8 cellular contexts compared by ENCODE assay signal in genomic region chr16:69754469-69755310, GRCh38. TPM values are rescaled to one million over a fixed set of nuclear protein-coding genes. Genes with fewer than 3 reads are reported as not detected.
DNase-seq lines count a peak whose midpoint lies in the region; ATAC-seq, FAIRE-seq and TF ChIP-seq lines count a peak whose summit lies in the region.

Gene NOB1 (minus strand): TSS chr16:69754926. CDS start chr16:69754910, 16 bp downstream.

- H4K5ac ChIP-seq in H1 (ENCODE audit: insufficient read length, low read depth, low read length), result peak within 1 kb of the TSS; percentile 92
- peak within 1 kb of the TSS; percentile 47 for H4K5ac ChIP-seq in mesendoderm (ENCODE audit: low read length)

- peak within 1 kb of the TSS; percentile 92 for H3K27ac ChIP-seq in H1 (ENCODE audit: low read depth, low read length)
- H3K27ac ChIP-seq in mesendoderm (ENCODE audit: low read depth, low read length), result no peak within 1 kb of the TSS

- peak; percentile 91 to 100 (median 95) for TF ChIP-seq CTCF in H1 (IDR thresholded peaks at IDR 0.05; ENCODE audit: control extremely low read depth in 1 of 3, insufficient read depth in 1 of 3, low read depth in 1 of 3, low read length in 3 of 3)

- peak within 1 kb of the TSS; percentile 84; the same call in 1 of the 2 replicates for H2AFZ ChIP-seq in H1 (ENCODE audit: low read length)

- POLR2A ChIA-PET in H1 (lab: Charles Lee; ENCODE audit: partially characterized antibody), result interaction anchor here (0.8 to 4.9 kb wide), 25 partner anchors 8 to 500 kb away, joined by 3 to 83 read pairs (median 4); partner anchors contain the start of genes NQO1 and TERF2

- 0 out of 2 replicates have a peak, but pooled peaks cover 2% of the 10 kb centered on the region for H3K23me2 ChIP-seq in H1 (ENCODE audit: low read depth, low read length)

- DNase-seq in Caki2 (ENCODE audit: low read depth), result peak; percentile 92
- peak; percentile 99 for DNase-seq in HTR-8/SVneo (ENCODE audit: insufficient read length, low spot score)
- DNase-seq in NOMO-1 treated with DMSO at 0.1 percent for 48 hours (lab: John Stamatoyannopoulos, UW; ENCODE audit: unreplicated experiment), result peak; percentile 93
- peak; percentile 87 to 95 (median 90) for DNase-seq in activated CD8-positive, alpha-beta memory T cell treated with anti-CD3 and anti-CD28 coated beads for 48 hours (ENCODE audit: low read depth in 2 of 3, low spot score in 2 of 3)
- DNase-seq in H1 (ENCODE audit: low read depth in 1 of 2, low spot score in 2 of 2), result peak; percentile 98 to 99
- DNase-seq in mesendoderm, result peak; percentile 97
- peak; percentile 91 for DNase-seq in stimulated activated CD8-positive, alpha-beta memory T cell treated with anti-CD3 and anti-CD28 coated beads, Interleukin-15, amount 100 ng/mL, for 1 hour (ENCODE audit: low read depth)

- H4K91ac ChIP-seq in H1 (replicated peaks; ENCODE audit: insufficient read length, low read length), result peak within 1 kb of the TSS; percentile 94

- H3K9me3 ChIP-seq in H1 (ENCODE audit: insufficient read depth in 2 of 2, low read depth in 1 of 2, low read length in 1 of 2), result no peaks in the 10 kb centered on the region

- H4K20me1 ChIP-seq in H1 (replicated peaks in 1 of 2; ENCODE audit: control insufficient read depth in 1 of 2, insufficient read depth in 2 of 2, low read length in 2 of 2), result no peaks in the 10 kb centered on the region

- no peak within 1 kb of the TSS for H2BK12ac ChIP-seq in H1 (ENCODE audit: low read depth, low read length)

- TF ChIP-seq POLR2A in H1 (IDR thresholded peaks at IDR 0.05; ENCODE audit: control extremely low read depth in 1 of 2, low read depth in 2 of 2, low read length in 2 of 2), result peak; percentile 96 to 98

- H3K4ac ChIP-seq in H1 (replicated peaks; ENCODE audit: insufficient read length, low read depth, low read length) (peak within 1 kb of the TSS; percentile 96), mesendoderm (ENCODE audit: low read depth, low read length) (no peak within 1 kb of the TSS)

- peak within 1 kb of the TSS; percentile 98; the same call in 1 of the 2 replicates for H4K8ac ChIP-seq in H1 (ENCODE audit: extremely low read depth, insufficient read depth, low read length)
- H4K8ac ChIP-seq in mesendoderm (ENCODE audit: low read depth, low read length), result no peak within 1 kb of the TSS

- H2BK15ac ChIP-seq in H1 (ENCODE audit: low read length), result no peak within 1 kb of the TSS
- no peak within 1 kb of the TSS for H2BK15ac ChIP-seq in mesendoderm (replicated peaks; ENCODE audit: low read depth)

- FAIRE-seq in HTR-8/SVneo (lab: Jason Lieb, UNC), result peak; percentile 99
- no peak for FAIRE-seq in H1 (lab: Jason Lieb, UNC)

- 2% methylated on average over 58 of the region's 58 CpGs; no CpG with 5 or more reads in 1 of the 2 experiments for WGBS in H1 (ENCODE audit: extremely low coverage in 1 of 2, insufficient coverage in 1 of 2, insufficient read length in 1 of 2, insufficient replicate concordance in 2 of 2, low coverage in 1 of 2, low lambda C conversion rate in 2 of 2, missing lambda C conversion rate in 1 of 2), 2 experiments
- no CpG with 5 or more reads among the region's 58 CpGs for WGBS in mesendoderm (ENCODE audit: extremely low coverage, insufficient coverage, low lambda C conversion rate)

- H3K4me2 ChIP-seq in H1 (ENCODE audit: insufficient read depth in 1 of 2, low read depth in 2 of 2, low read length in 2 of 2) (peak within 1 kb of the TSS; percentile 65 to 78), mesendoderm (ENCODE audit: low read length) (peak within 1 kb of the TSS; percentile 82)

- peak within 1 kb of the TSS; percentile 94 for H3K18ac ChIP-seq in H1 (ENCODE audit: extremely low read depth, low read length)
- peak within 1 kb of the TSS; percentile 77 for H3K18ac ChIP-seq in mesendoderm (ENCODE audit: low read length)

- ATAC-seq in GM21360 (IDR thresholded peaks at IDR 0.05; ENCODE audit: unreplicated experiment), result peak; percentile 90

- in situ Hi-C loops in Caki2 (cut with HindIII; ENCODE audit: low pct_unique_long_range_greater_than_20kb, low sequenced_read_pairs), result no loop called here

- CTCF ChIA-PET in H1 (lab: Charles Lee; ENCODE audit: partially characterized antibody), result interaction anchor here (0.6 to 2.4 kb wide), 34 partner anchors 9 to 1751 kb away, joined by 3 to 20 read pairs (median 4); partner anchors contain the start of gene NQO1

- TF ChIP-seq EP300 in H1 (IDR thresholded peaks at IDR 0.05; ENCODE audit: borderline replicate concordance in 1 of 2, low read depth in 2 of 2, low read length in 2 of 2), result no peak

- H3K14ac ChIP-seq in H1 (ENCODE audit: insufficient read length), result no peak within 1 kb of the TSS

- H3K9ac ChIP-seq in H1 (replicated peaks in 1 of 4; ENCODE audit: extremely low read depth in 1 of 4, low read depth in 3 of 4, low read length in 3 of 4) (peak within 1 kb of the TSS; percentile 74 to 97 (median 96)), mesendoderm (ENCODE audit: low read length) (peak within 1 kb of the TSS; percentile 82)

- H2BK5ac ChIP-seq in H1 (ENCODE audit: low read depth, low read length) (peak within 1 kb of the TSS; percentile 81), mesendoderm (ENCODE audit: low read length) (peak within 1 kb of the TSS; percentile 29)

- H2BK120ac ChIP-seq in H1 (replicated peaks; ENCODE audit: low read depth, low read length) (peak within 1 kb of the TSS; percentile 66), mesendoderm (ENCODE audit: low read depth, low read length) (no peak within 1 kb of the TSS)

- H3K56ac ChIP-seq in H1 (replicated peaks; ENCODE audit: insufficient read length, low read depth, low read length) (peak within 1 kb of the TSS; percentile 95), mesendoderm (ENCODE audit: low read length) (peak within 1 kb of the TSS; percentile 92)

- H3K27me3 ChIP-seq in H1 (replicated peaks in 1 of 4; ENCODE audit: control insufficient read depth in 3 of 4, extremely low read depth in 1 of 4, insufficient read depth in 3 of 4, low read length in 3 of 4), result no peaks in the 10 kb centered on the region
- H3K27me3 ChIP-seq in mesendoderm (ENCODE audit: insufficient read depth, low read length, poor library complexity), result no peaks in the 10 kb centered on the region

- peaks cover 14 to 32% of the 10 kb centered on the region in 2 experiments for H3K79me2 ChIP-seq in H1 (ENCODE audit: control insufficient read depth in 1 of 2, insufficient read depth in 2 of 2, low read length in 2 of 2)
- H3K79me2 ChIP-seq in mesendoderm (ENCODE audit: control insufficient read depth, insufficient read depth, low read length), result peaks cover 30% of the 10 kb centered on the region

- H3K36me3 ChIP-seq in H1 (ENCODE audit: control insufficient read depth in 2 of 4, insufficient read depth in 4 of 4, low read length in 3 of 4), result peaks cover 7 to 24% (median 13%) of the 10 kb centered on the region in 4 experiments; a peak in 7 of 8 replicates
- H3K36me3 ChIP-seq in mesendoderm (ENCODE audit: control insufficient read depth, insufficient read depth, low read length), result peaks cover 3% of the 10 kb centered on the region

- H3K23ac ChIP-seq in H1 (ENCODE audit: insufficient read length) (no peak within 1 kb of the TSS), mesendoderm (ENCODE audit: low read length) (no peak within 1 kb of the TSS)

- TF ChIP-seq RAD21 in H1 (IDR thresholded peaks at IDR 0.05 in 1 of 2, conservative IDR thresholded peaks at IDR 0.05 in 1 of 2; ENCODE audit: low read depth in 2 of 2, low read length in 2 of 2), result peak; percentile 74 to 82

- no peak within 1 kb of the TSS for H2BK20ac ChIP-seq in H1 (ENCODE audit: low read length)

- H3K4me1 ChIP-seq in H1 (replicated peaks in 1 of 4; ENCODE audit: control insufficient read depth in 3 of 4, insufficient read depth in 4 of 4, low read length in 3 of 4) (no peaks in the 10 kb centered on the region), mesendoderm (ENCODE audit: control insufficient read depth, low read depth, low read length) (peaks cover 2% of the 10 kb centered on the region)

- 0 out of 2 replicates have a peak within 1 kb of the TSS, but pooled peaks have one; percentile 11 for H2AK5ac ChIP-seq in H1 (ENCODE audit: low read depth, low read length)
- H2AK5ac ChIP-seq in mesendoderm (ENCODE audit: low read length), result peak within 1 kb of the TSS; percentile 20

- peak within 1 kb of the TSS; percentile 69 to 100 (median 96) for H3K4me3 ChIP-seq in H1 (ENCODE audit: extremely low read depth in 1 of 4, insufficient read depth in 2 of 4, low read depth in 3 of 4, low read length in 4 of 4)
- H3K4me3 ChIP-seq in mesendoderm (ENCODE audit: low read length), result peak within 1 kb of the TSS; percentile 65

- H3K79me1 ChIP-seq in H1 (ENCODE audit: low read depth, low read length) (no peaks in the 10 kb centered on the region; the same call in 1 of the 2 replicates), mesendoderm (ENCODE audit: low read length) (no peaks in the 10 kb centered on the region)

TF ChIP-seq in H1, 55 proteins besides CTCF, POLR2A, EP300 and RAD21 (continues in another document):
- TF ChIP-seq FOSL1 (IDR thresholded peaks at IDR 0.05; ENCODE audit: insufficient read depth, low read depth, low read length) (no peak), TEAD4 (IDR thresholded peaks at IDR 0.05; ENCODE audit: low read depth, low read length) (peak; percentile 25; the same call in 1 of the 2 replicates), MAX (IDR thresholded peaks at IDR 0.05) (peak; percentile 89), ASH2L (IDR thresholded peaks at IDR 0.05; ENCODE audit: low read length) (peak; percentile 96), SP1 (IDR thresholded peaks at IDR 0.05; ENCODE audit: low read depth, low read length) (peak; percentile 32; the same call in 1 of the 2 replicates), SIN3A (conservative IDR thresholded peaks at IDR 0.05 in 1 of 2, IDR thresholded peaks at IDR 0.05 in 1 of 2; ENCODE audit: low read depth in 1 of 2, low read length in 2 of 2) (peak; percentile 54 to 81; a peak in 3 of 4 replicates), NANOG (IDR thresholded peaks at IDR 0.05; ENCODE audit: insufficient read depth, low read depth, low read length, poor library complexity, severe bottlenecking) (no peak)

RNA-seq across cellular contexts. Expression of gene NOB1, which starts in this region (rescaled TPM):
- total RNA-seq in Caki2 (2014; rRNA removed; shearing (Covaris generic); ENCODE audit: low replicate concordance), result 116 and 142 TPM in 2 replicates
- 88.2 and 92.5 TPM in 2 replicates for total RNA-seq in H1 (2021; fragmentation: NEBNext Ultra II Directional; extraction: Animal tissue kit (Norgen Biotek cat#: 25700))
- 108 and 127 TPM in 2 replicates for polyA plus RNA-seq in H1 (2011; rRNA removed)
- 134 TPM for polyA plus RNA-seq in H1 (2011; cell fraction: cytosol; rRNA removed)
- polyA plus RNA-seq in H1 (2011; cell fraction: nucleus; rRNA removed), result 106 TPM
- 77.1 to 120 TPM (median 115 TPM) in 4 replicates for polyA plus RNA-seq in H1 (2012, experiment 1 of 2)
- polyA plus RNA-seq in H1 (2012, experiment 2 of 2), result 103 TPM
- 69.4 TPM for polyA plus RNA-seq in H1 (2013, experiment 1 of 2)
- 70.7 TPM for polyA plus RNA-seq in H1 (2013, experiment 2 of 2)
- 83.3 and 98.7 TPM in 2 replicates for polyA minus RNA-seq in H1 (2011; rRNA and poly(A)+ RNA removed)
- 75.2 TPM for polyA minus RNA-seq in H1 (2011; cell fraction: cytosol; rRNA and poly(A)+ RNA removed)
- polyA minus RNA-seq in H1 (2011; cell fraction: nucleus; rRNA and poly(A)+ RNA removed), result 69.7 TPM
- 89.9 TPM for polyA plus RNA-seq in mesendoderm (2013, experiment 1 of 2)
- 90.7 TPM for polyA plus RNA-seq in mesendoderm (2013, experiment 2 of 2)
